28 cellular contexts compared by ENCODE assay signal in the genomic region with DNA sequence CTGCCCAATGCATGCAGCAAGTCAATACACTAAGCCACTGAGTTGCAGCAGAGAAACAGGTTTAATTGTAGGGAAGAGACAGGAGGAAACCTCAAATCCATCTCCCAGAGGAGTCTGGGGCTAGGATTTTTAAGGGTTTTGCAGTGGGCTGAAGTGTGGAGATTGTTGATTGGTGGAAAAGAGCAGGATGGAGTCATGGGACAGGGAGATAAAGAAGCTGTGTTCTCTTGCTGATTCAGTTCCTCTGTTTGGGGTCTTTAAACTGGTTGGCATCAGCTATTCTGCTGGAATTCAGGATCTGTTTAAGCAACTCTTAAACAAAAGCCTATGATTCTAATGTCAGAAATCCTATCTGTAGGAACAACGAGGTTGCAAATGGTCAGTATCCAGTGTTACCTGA.
"Had no signal": no experiment of that assay in that cellular context is flagged by ENCODE, and none has a peak within 500 bp of the region (broad histone marks: within the 10 kb centered on the region; RNA-seq: fewer than 3 reads in every experiment).

No MANE protein-coding gene starts in this region.

- H3K9me3 ChIP-seq: colonic mucosa, pancreas, psoas muscle, right atrium auricular region, spleen, thyroid gland had no signal

- H3K4me3 ChIP-seq: colonic mucosa, dorsolateral prefrontal cortex, hepatocyte, pancreas, psoas muscle, right atrium auricular region, spleen, thyroid gland had no signal

- FAIRE-seq: astrocyte, endothelial cell of umbilical vein, frontal cortex, pancreas had no signal

- ATAC-seq: activated CD4-positive, alpha-beta T cell treated with anti-CD3 and anti-CD28 coated beads for 36 hours; effector memory CD8-positive, alpha-beta T cell; esophagus mucosa; left ventricle myocardium superior; pancreas; psoas muscle had no signal

- H2AFZ ChIP-seq: hepatocyte had no signal

- H3K27ac ChIP-seq: colonic mucosa, hepatocyte, pancreas, psoas muscle, right atrium auricular region, spleen, thyroid gland had no signal

- H3K9me3 Mint-ChIP-seq: activated CD4-positive, alpha-beta memory T cell treated with anti-CD3 and anti-CD28 coated beads, Interleukin-2, amount 10 ng/mL, durations not matched to agents 7 days and 5 days; activated naive CD4-positive, alpha-beta T cell treated with anti-CD3 and anti-CD28 coated beads, Interleukin-2, amount 50 U/mL, for 72 hours; activated T-helper 1 cell treated with anti-CD3 and anti-CD28 coated beads, Interleukin-12 subunit alpha, Interleukin-12 subunit beta, Interleukin-2, Interleukin-4 antibody, amounts not matched to agents 30 ng/mL and 10 ng/mL and 1 ng/mL, durations not matched to agents 14 hours and 24 hours and 36 hours; effector memory CD8-positive, alpha-beta T cell; nephron progenitor cell; WTC11 had no signal

- H3K27me3 Mint-ChIP-seq: activated CD4-positive, alpha-beta memory T cell treated with anti-CD3 and anti-CD28 coated beads, Interleukin-2, amount 10 ng/mL, durations not matched to agents 7 days and 5 days; activated CD4-positive, alpha-beta T cell treated with anti-CD3 and anti-CD28 coated beads for 36 hours; effector memory CD8-positive, alpha-beta T cell had no signal

- H3K4me2 ChIP-seq: hepatocyte had no signal

- H3K79me2 ChIP-seq: hepatocyte had no signal

- H3K36me3 ChIP-seq: colonic mucosa, pancreas, right atrium auricular region, thyroid gland had no signal

- H3K27me3 ChIP-seq: colonic mucosa, dorsolateral prefrontal cortex, hepatocyte, pancreas, right atrium auricular region, spleen, thyroid gland had no signal

- H3K27ac Mint-ChIP-seq: activated CD4-positive, alpha-beta memory T cell treated with anti-CD3 and anti-CD28 coated beads, Interleukin-2, amount 10 ng/mL, durations not matched to agents 7 days and 5 days; activated CD4-positive, alpha-beta T cell treated with anti-CD3 and anti-CD28 coated beads for 36 hours; activated naive CD4-positive, alpha-beta T cell treated with anti-CD3 and anti-CD28 coated beads, Interleukin-2, amount 50 U/mL, for 72 hours; activated T-helper 1 cell treated with anti-CD3 and anti-CD28 coated beads, Interleukin-12 subunit alpha, Interleukin-12 subunit beta, Interleukin-2, Interleukin-4 antibody, amounts not matched to agents 30 ng/mL and 10 ng/mL and 1 ng/mL, durations not matched to agents 14 hours and 24 hours and 36 hours; nephron progenitor cell had no signal

- DNase-seq: activated CD4-positive, alpha-beta memory T cell treated with anti-CD3 and anti-CD28 coated beads, Interleukin-2, amount 10 ng/mL, durations not matched to agents 7 days and 5 days; activated CD4-positive, alpha-beta T cell treated with anti-CD3 and anti-CD28 coated beads for 36 hours; colonic mucosa; dorsolateral prefrontal cortex; effector memory CD8-positive, alpha-beta T cell; glutamatergic neuron; left ventricle myocardium superior; mammary epithelial cell; midbrain; nephron progenitor cell; pancreas; psoas muscle; spleen; stimulated activated CD4-positive, alpha-beta T cell treated with anti-CD3 and anti-CD28 coated beads, Interleukin-4, amount 100 ng/mL, for 1 hour; stimulated activated naive CD4-positive, alpha-beta T cell treated with Interleukin-2 at 50 U/mL for 16 hours; substantia nigra; T-helper 1 cell; T-helper 9 cell; thyroid gland had no signal

- H3K4me3 Mint-ChIP-seq: activated CD4-positive, alpha-beta memory T cell treated with anti-CD3 and anti-CD28 coated beads, Interleukin-2, amount 10 ng/mL, durations not matched to agents 7 days and 5 days; activated CD4-positive, alpha-beta T cell treated with anti-CD3 and anti-CD28 coated beads for 36 hours; activated T-helper 1 cell treated with anti-CD3 and anti-CD28 coated beads, Interleukin-12 subunit alpha, Interleukin-12 subunit beta, Interleukin-2, Interleukin-4 antibody, amounts not matched to agents 30 ng/mL and 10 ng/mL and 1 ng/mL, durations not matched to agents 14 hours and 24 hours and 36 hours; nephron progenitor cell; WTC11 had no signal

- H3K4me1 ChIP-seq: colonic mucosa, pancreas, psoas muscle, right atrium auricular region, thyroid gland had no signal
